In the genomic region with DNA sequence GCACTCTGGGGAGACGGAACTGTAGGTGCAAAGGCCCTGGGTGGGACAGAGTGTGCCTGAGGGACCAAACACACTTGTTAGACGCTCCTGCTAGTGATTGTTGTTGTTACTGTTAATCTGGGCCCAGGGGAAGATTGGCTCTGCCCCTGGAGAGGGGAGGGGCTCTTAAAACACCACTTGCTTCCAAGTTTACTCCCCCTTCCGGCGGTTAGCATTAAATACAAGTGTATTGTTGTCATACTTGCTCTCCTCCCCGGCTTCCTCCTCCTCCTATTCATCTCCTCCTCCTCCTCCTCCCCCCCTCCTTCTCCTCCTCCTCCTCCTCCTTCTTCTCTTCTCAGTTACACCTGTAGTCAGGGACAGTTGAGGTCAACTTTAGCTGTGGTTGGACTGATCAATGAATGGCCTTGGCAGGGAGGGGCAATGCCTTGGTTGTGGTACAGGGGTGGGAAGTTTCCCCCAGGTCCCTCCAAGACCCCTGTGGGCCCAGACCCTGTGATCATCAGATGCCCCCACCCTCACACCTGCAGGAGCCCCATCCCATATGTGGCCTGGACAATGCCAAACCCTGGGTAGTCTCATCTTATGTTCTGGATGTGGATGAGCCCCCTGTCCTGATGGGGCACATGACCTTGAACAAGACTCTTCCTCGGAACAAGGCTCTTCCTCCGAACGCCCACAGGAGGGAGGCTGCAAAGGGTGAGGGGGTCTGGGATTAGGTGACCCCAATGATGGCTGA, we compare ENCODE assay signal across 9 cellular contexts.
DNase-seq lines count a peak whose midpoint lies in the region; ATAC-seq and TF ChIP-seq lines count a peak whose summit lies in the region.
"Had no signal": no experiment of that assay in that cellular context is flagged by ENCODE, and none has a peak within 500 bp of the region (broad histone marks: within the 10 kb centered on the region; RNA-seq: fewer than 3 reads in every experiment).

No MANE protein-coding gene starts in this region.

- H3K4me1 Mint-ChIP-seq in type B pancreatic cell (ENCODE audit: unreplicated experiment), result peaks cover 8% of the 10 kb centered on the region
- no peaks in the 10 kb centered on the region for H3K4me1 Mint-ChIP-seq in activated T-cell treated with anti-CD3 and anti-CD28 coated beads, Interleukin-2, amount 50 U/mL, for 4 hours (ENCODE audit: low read depth)

- H3K9me3 Mint-ChIP-seq in type B pancreatic cell, result no peaks in the 10 kb centered on the region
- no peaks in the 10 kb centered on the region for H3K9me3 Mint-ChIP-seq in activated T-cell treated with anti-CD3 and anti-CD28 coated beads, Interleukin-2, amount 50 U/mL, for 4 hours

- CTCF ChIA-PET in BJ (lab: Yijun Ruan, JAX), result interaction anchor here (0.7 kb wide), 1 partner anchor 21 kb away, joined by 5 read pairs; no protein-coding TSS in a partner anchor

- no peaks in the 10 kb centered on the region for H3K36me3 Mint-ChIP-seq in type B pancreatic cell
- no peaks in the 10 kb centered on the region for H3K36me3 Mint-ChIP-seq in activated T-cell treated with anti-CD3 and anti-CD28 coated beads, Interleukin-2, amount 50 U/mL, for 4 hours (ENCODE audit: insufficient read depth)

- H3K36me3 ChIP-seq in BJ (ENCODE audit: control insufficient read depth, insufficient read depth, low read length) (no peaks in the 10 kb centered on the region), HAP-1 (replicated peaks) (no peaks in the 10 kb centered on the region)
- H3K36me3 ChIP-seq: suprapubic skin had no signal

- peaks cover 3% of the 10 kb centered on the region for H3K27me3 Mint-ChIP-seq in type B pancreatic cell
- H3K27me3 Mint-ChIP-seq in activated T-cell treated with anti-CD3 and anti-CD28 coated beads, Interleukin-2, amount 50 U/mL, for 4 hours (ENCODE audit: low read depth), result peaks cover 13% of the 10 kb centered on the region

- H3K4me3 Mint-ChIP-seq in type B pancreatic cell, result no peak overlapping the region
- no peak overlapping the region for H3K4me3 Mint-ChIP-seq in activated T-cell treated with anti-CD3 and anti-CD28 coated beads, Interleukin-2, amount 50 U/mL, for 4 hours

- no peaks in the 10 kb centered on the region for H3K4me1 ChIP-seq in HAP-1
- H3K4me1 ChIP-seq: suprapubic skin had no signal

- H3K9me3 ChIP-seq in HAP-1, result no peaks in the 10 kb centered on the region
- H3K9me3 ChIP-seq: suprapubic skin had no signal

- TF ChIP-seq CTCF in BJ (IDR thresholded peaks at IDR 0.05; ENCODE audit: insufficient read depth, low read depth, low read length) (peak; percentile 42), fibroblast of pulmonary artery (IDR thresholded peaks at IDR 0.05; ENCODE audit: low read length, missing control alignments) (peak; percentile 34), type B pancreatic cell (conservative IDR thresholded peaks at IDR 0.05) (peak; percentile 66)

- H3K27me3 ChIP-seq in BJ (ENCODE audit: control insufficient read depth, insufficient read depth, low read length) (no peaks in the 10 kb centered on the region; the same call in 1 of the 2 replicates), HAP-1 (ENCODE audit: low read depth) (no peaks in the 10 kb centered on the region; the same call in 1 of the 2 replicates)

- no peak overlapping the region for H3K4me3 ChIP-seq in BJ (ENCODE audit: low read depth, low read length)
- no peak overlapping the region for H3K4me3 ChIP-seq in HAP-1
- H3K4me3 ChIP-seq in fibroblast of pulmonary artery (replicated peaks; ENCODE audit: low read depth, low read length), result no peak overlapping the region
- H3K4me3 ChIP-seq: suprapubic skin had no signal

- in situ Hi-C loops in HAP-1 (cut with MboI; ENCODE audit: low sequenced_read_pairs), result no loop called here

- H3K27ac Mint-ChIP-seq in type B pancreatic cell, result no peak overlapping the region

- ATAC-seq in activated T-cell treated with anti-CD3 and anti-CD28 coated beads, Interleukin-2, amount 50 U/mL, for 4 hours, result no peak

- POLR2A ChIA-PET in BJ (lab: Charles Lee), result no interaction called here

- DNase-seq in BJ (ENCODE audit: low read depth) (peak; percentile 2), HAP-1 (ENCODE audit: low spot score in 2 of 2) (peak; percentile 76 to 88), RKO (ENCODE audit: low spot score) (peak; percentile 77), fibroblast of pulmonary artery (ENCODE audit: low read depth) (peak; percentile 63), type B pancreatic cell (ENCODE audit: extremely low spot score, unreplicated experiment) (no peak), NK-92 (lab: John Stamatoyannopoulos, UW; ENCODE audit: unreplicated experiment) (no peak), cortex of kidney (lab: John Stamatoyannopoulos, UW) (no peak)
- DNase-seq in activated T-cell treated with anti-CD3 and anti-CD28 coated beads, Interleukin-2, amount 50 U/mL, for 4 hours, result no peak

Comparison
In these comparisons a context has a peak if more than half of its experiments do, and no peak if none do; other contexts are left out.
1. DNase-seq: peak in BJ (single experiment), HAP-1 (2 of 2), RKO (single experiment) and fibroblast of pulmonary artery (single experiment); none in type B pancreatic cell (single experiment), NK-92 (single experiment), cortex of kidney (single experiment) and activated T-cell treated with anti-CD3 and anti-CD28 coated beads, Interleukin-2, amount 50 U/mL, for 4 hours (single experiment).
2. Peak in every context shown above with its lines, with median percentiles within 50 percentile points of each other: CTCF ChIP-seq.